9 cellular contexts compared by ENCODE assay signal in the genomic region with DNA sequence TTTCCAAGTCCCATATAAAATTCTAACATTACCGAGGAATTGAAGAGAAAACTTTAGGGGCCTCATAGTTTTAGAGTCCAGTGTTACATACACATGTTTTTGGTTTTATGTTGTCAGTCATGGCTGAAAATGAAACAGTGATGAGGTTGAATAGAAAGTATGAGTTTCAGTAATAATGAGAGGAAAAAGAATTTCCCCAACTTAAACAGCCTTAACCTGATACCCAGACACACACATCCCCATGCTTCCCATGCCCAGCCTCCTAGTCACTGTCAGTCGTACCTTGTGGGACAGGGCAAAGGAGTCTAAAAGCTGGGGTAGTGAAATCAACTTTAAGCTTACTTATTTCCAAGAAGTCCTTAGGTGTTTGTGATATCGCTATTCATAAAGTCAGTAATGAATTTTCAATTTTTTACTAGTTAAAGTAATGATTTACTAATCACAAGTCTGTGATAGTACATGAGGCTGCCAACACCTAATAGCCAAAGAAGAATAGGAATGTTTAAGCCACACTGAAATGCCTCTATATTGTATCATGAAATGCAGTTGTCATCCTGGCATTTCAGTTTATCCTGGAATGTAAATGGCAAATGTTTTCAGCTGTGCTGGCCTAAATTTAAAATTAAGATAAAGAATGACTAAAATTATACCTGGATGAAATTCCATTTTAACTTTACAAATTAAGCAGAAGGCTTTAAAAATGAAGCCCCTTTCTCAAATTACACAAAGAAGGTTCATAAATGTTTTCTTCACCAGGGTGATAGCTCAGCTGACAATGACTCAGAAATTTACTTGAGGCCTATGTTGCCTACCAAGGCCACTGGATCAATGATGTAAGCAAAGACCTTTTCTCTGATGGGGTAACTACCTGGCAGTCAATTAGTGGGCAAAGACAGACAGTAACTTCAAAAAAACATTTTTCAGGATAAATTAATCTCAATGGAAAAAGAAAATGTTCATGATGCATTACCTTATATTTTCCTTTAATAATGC. TPM values are rescaled to one million over a fixed set of nuclear protein-coding genes. Genes with fewer than 3 reads are reported as not detected.
DNase-seq lines count a peak whose midpoint lies in the region; ATAC-seq and TF ChIP-seq lines count a peak whose summit lies in the region.
"Had no signal": no experiment of that assay in that cellular context is flagged by ENCODE, and none has a peak within 500 bp of the region (broad histone marks: within the 10 kb centered on the region; RNA-seq: fewer than 3 reads in every experiment).

No MANE protein-coding gene starts in this region.

- no peaks in the 10 kb centered on the region for H3K27me3 ChIP-seq in right lobe of liver

- no peak overlapping the region for H3K27ac ChIP-seq in right lobe of liver

- H3K4me3 ChIP-seq in right lobe of liver, result no peak overlapping the region

- no peaks in the 10 kb centered on the region for H3K36me3 ChIP-seq in right lobe of liver

- H3K4me1 ChIP-seq in right lobe of liver, result no peaks in the 10 kb centered on the region

- DNase-seq in glomerular visceral epithelial cell (ENCODE audit: extremely low spot score), result peak; percentile 11
- no peak for DNase-seq in NCI-H446 treated with DMSO at 0.1 percent for 48 hours (lab: John Stamatoyannopoulos, UW)
- DNase-seq in right lobe of liver, result no peak
- DNase-seq in NCI-H2196 (lab: John Stamatoyannopoulos, UW; ENCODE audit: unreplicated experiment), result no peak
- DNase-seq: naive B cell, NCI-H2081 treated with DMSO at 0.1 percent for 48 hours had no signal

- no peaks in the 10 kb centered on the region for H3K9me3 ChIP-seq in right lobe of liver

- no peak for TF ChIP-seq CTCF in right lobe of liver (IDR thresholded peaks at IDR 0.05)

- ATAC-seq in GM18867 (IDR thresholded peaks at IDR 0.05; ENCODE audit: unreplicated experiment) (peak; percentile 88), GM21447 (IDR thresholded peaks at IDR 0.05; ENCODE audit: unreplicated experiment) (peak; percentile 93), HG03439 (IDR thresholded peaks at IDR 0.05; ENCODE audit: unreplicated experiment) (peak; percentile 85), right lobe of liver (no peak)

- 67% methylated on average over 3 of the region's 3 CpGs for WGBS in right lobe of liver (ENCODE audit: insufficient coverage, low coverage, low lambda C conversion rate, missing lambda C conversion rate)

- no peak for TF ChIP-seq POLR2A in right lobe of liver (IDR thresholded peaks at IDR 0.05)

- intact Hi-C loops in right lobe of liver (cut with DNase I), result no loop called here

RNA-seq across cellular contexts. Expression of a gene that starts 24.2 kb away (rescaled TPM):
- 1 to 10 TPM; 1.8 to 3.8 (median 3.2) TPM for total RNA-seq in right lobe of liver

RNA-seq across cellular contexts. Expression of a gene that starts 59.4 kb away (rescaled TPM):
- total RNA-seq in right lobe of liver, result under 1 TPM; 0.06 to 0.44 (median 0.20) TPM

Comparison
In these comparisons a context has a peak if more than half of its experiments do, and no peak if none do; other contexts are left out.
1. ATAC-seq: peak in GM18867 (single experiment), GM21447 (single experiment) and HG03439 (single experiment); none in right lobe of liver (0 of 4).